In the genomic region with DNA sequence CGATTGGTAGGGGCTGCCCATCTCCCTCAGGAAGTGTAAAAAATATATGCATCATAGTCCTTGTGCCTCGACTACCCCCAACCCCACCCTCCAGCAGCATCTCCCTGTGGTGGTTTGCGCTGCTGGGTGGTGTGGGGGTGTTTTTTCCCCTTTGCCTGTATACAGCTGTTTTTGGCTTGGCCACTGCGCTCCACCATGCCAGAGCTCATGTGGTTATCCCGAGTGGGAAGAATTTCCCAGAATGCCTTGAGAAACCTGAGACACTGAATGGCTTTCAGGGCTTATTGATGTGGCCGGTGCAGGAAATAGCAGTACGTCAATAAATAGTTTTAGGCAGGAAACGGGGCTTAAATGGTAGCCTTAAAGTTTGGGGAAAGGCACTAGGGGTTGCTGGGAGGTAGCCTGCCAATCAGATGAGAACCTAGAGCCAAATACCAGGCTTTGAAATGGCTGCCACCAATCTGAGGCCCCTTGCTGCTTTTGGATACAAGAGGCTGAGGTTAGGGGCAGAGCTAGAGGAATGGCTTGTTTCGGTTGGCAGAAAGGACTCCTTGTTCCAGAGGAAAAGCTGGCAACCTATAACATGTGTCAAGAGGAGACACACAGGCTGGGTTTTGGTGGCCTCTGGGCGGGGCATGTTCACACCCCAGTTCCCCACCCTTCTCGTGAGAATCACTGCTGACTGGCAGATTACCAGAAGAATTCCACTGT, we compare ENCODE assay signal across 9 cellular contexts.
DNase-seq lines count a peak whose midpoint lies in the region; ATAC-seq and TF ChIP-seq lines count a peak whose summit lies in the region.
"Had no signal": no experiment of that assay in that cellular context is flagged by ENCODE, and none has a peak within 500 bp of the region (broad histone marks: within the 10 kb centered on the region; RNA-seq: fewer than 3 reads in every experiment).

No MANE protein-coding gene starts in this region.

- peak in 5 of 10 experiments; percentile 8 to 42 (median 24) for DNase-seq in CD4-positive, alpha-beta T cell
- DNase-seq in ecto neural progenitor cell (ENCODE audit: low spot score) (peak; percentile 37), nephron progenitor cell (peak; percentile 2), DMS79 (lab: John Stamatoyannopoulos, UW) (no peak), amniotic stem cell (lab: John Stamatoyannopoulos, UW) (no peak), G401 (ENCODE audit: low spot score) (no peak)

- H3K9me3 ChIP-seq in CD4-positive, alpha-beta T cell (ENCODE audit: control insufficient read depth, low read length), result no peaks in the 10 kb centered on the region
- H3K9me3 ChIP-seq: neutrophil had no signal

- peaks cover 48% of the 10 kb centered on the region for H3K4me1 Mint-ChIP-seq in CD4-positive, alpha-beta T cell (ENCODE audit: low read depth)
- H3K4me1 Mint-ChIP-seq in T-helper 1 cell treated with Interleukin-12 subunit alpha and Interleukin-12 subunit beta and Interleukin-4 antibody, amounts not matched to agents 30 μg/mL and 1 μg/mL, for 36 hours (ENCODE audit: low read depth), result peaks cover 47% of the 10 kb centered on the region
- H3K4me1 Mint-ChIP-seq in nephron progenitor cell, result peaks cover 58% of the 10 kb centered on the region

- H3K4me3 Mint-ChIP-seq in CD4-positive, alpha-beta T cell, result peak overlapping the region; percentile 6
- peak overlapping the region; percentile 37 for H3K4me3 Mint-ChIP-seq in T-helper 1 cell treated with Interleukin-12 subunit alpha and Interleukin-12 subunit beta and Interleukin-4 antibody, amounts not matched to agents 30 μg/mL and 1 μg/mL, for 36 hours
- no peak overlapping the region for H3K4me3 Mint-ChIP-seq in nephron progenitor cell

- H3K36me3 Mint-ChIP-seq in CD4-positive, alpha-beta T cell (ENCODE audit: low read depth), result no peaks in the 10 kb centered on the region
- peaks cover 4% of the 10 kb centered on the region for H3K36me3 Mint-ChIP-seq in T-helper 1 cell treated with Interleukin-12 subunit alpha and Interleukin-12 subunit beta and Interleukin-4 antibody, amounts not matched to agents 30 μg/mL and 1 μg/mL, for 36 hours (ENCODE audit: low read depth)
- H3K36me3 Mint-ChIP-seq in nephron progenitor cell (ENCODE audit: low read depth), result peaks cover 7% of the 10 kb centered on the region

- intact Hi-C loops in CD4-positive, alpha-beta T cell (cut with DNase I, micrococcal nuclease), result no loop called here

- POLR2A ChIA-PET in CD4-positive, alpha-beta T cell (lab: Charles Lee), result interaction anchor here (0.7 kb wide), 1 partner anchor 28 kb away, joined by 5 read pairs; no protein-coding TSS in a partner anchor

- TF ChIP-seq CTCF in CD4-positive, alpha-beta T cell (IDR thresholded peaks at IDR 0.05), result no peak
- TF ChIP-seq CTCF in nephron progenitor cell (IDR thresholded peaks at IDR 0.05), result no peak

- H3K27me3 ChIP-seq in CD4-positive, alpha-beta T cell (ENCODE audit: control insufficient read depth, insufficient read depth, low read length), result no peaks in the 10 kb centered on the region
- H3K27me3 ChIP-seq: neutrophil had no signal

- in situ Hi-C loops in G401 (cut with HindIII; ENCODE audit: low sequenced_read_pairs), result loop anchor here (5.0 kb wide), 1 partner anchor 71 kb away; no protein-coding TSS in a partner anchor

- CTCF ChIA-PET in CD4-positive, alpha-beta T cell (lab: Charles Lee), result no interaction called here

- H3K27ac ChIP-seq in CD4-positive, alpha-beta T cell (ENCODE audit: low read depth, low read length), result no peak overlapping the region
- H3K27ac ChIP-seq: neutrophil had no signal

- H3K27me3 Mint-ChIP-seq in CD4-positive, alpha-beta T cell, result no peaks in the 10 kb centered on the region
- H3K27me3 Mint-ChIP-seq in T-helper 1 cell treated with Interleukin-12 subunit alpha and Interleukin-12 subunit beta and Interleukin-4 antibody, amounts not matched to agents 30 μg/mL and 1 μg/mL, for 36 hours (ENCODE audit: low read depth), result peaks cover 3% of the 10 kb centered on the region
- peaks cover 9% of the 10 kb centered on the region for H3K27me3 Mint-ChIP-seq in nephron progenitor cell (ENCODE audit: low read depth, poor library complexity)

- ATAC-seq in CD4-positive, alpha-beta T cell (ENCODE audit: poor library complexity), result peak; percentile 86
- no peak for ATAC-seq in HG02588 (IDR thresholded peaks at IDR 0.05; ENCODE audit: unreplicated experiment)

- H3K9me3 Mint-ChIP-seq in CD4-positive, alpha-beta T cell, result no peaks in the 10 kb centered on the region
- H3K9me3 Mint-ChIP-seq in T-helper 1 cell treated with Interleukin-12 subunit alpha and Interleukin-12 subunit beta and Interleukin-4 antibody, amounts not matched to agents 30 μg/mL and 1 μg/mL, for 36 hours, result no peaks in the 10 kb centered on the region
- H3K9me3 Mint-ChIP-seq in nephron progenitor cell, result no peaks in the 10 kb centered on the region

- peak overlapping the region; percentile 10 for H3K27ac Mint-ChIP-seq in CD4-positive, alpha-beta T cell
- H3K27ac Mint-ChIP-seq in T-helper 1 cell treated with Interleukin-12 subunit alpha and Interleukin-12 subunit beta and Interleukin-4 antibody, amounts not matched to agents 30 μg/mL and 1 μg/mL, for 36 hours, result peak overlapping the region; percentile 57
- peak overlapping the region; percentile 95 for H3K27ac Mint-ChIP-seq in nephron progenitor cell

Comparison
In these comparisons a context has a peak if more than half of its experiments do, and no peak if none do; other contexts are left out.
1. DNase-seq: peak in ecto neural progenitor cell (single experiment) and nephron progenitor cell (single experiment); none in DMS79 (single experiment), amniotic stem cell (single experiment) and G401 (single experiment).
2. H3K27ac Mint-ChIP-seq: peak in every context shown above with its lines; median percentile 95 in nephron progenitor cell; 57 in T-helper 1 cell treated with Interleukin-12 subunit alpha and Interleukin-12 subunit beta and Interleukin-4 antibody, amounts not matched to agents 30 μg/mL and 1 μg/mL, for 36 hours; 10 in CD4-positive, alpha-beta T cell.